Comparison of ENCODE assay signal across 1 cellular context in the genomic region with DNA sequence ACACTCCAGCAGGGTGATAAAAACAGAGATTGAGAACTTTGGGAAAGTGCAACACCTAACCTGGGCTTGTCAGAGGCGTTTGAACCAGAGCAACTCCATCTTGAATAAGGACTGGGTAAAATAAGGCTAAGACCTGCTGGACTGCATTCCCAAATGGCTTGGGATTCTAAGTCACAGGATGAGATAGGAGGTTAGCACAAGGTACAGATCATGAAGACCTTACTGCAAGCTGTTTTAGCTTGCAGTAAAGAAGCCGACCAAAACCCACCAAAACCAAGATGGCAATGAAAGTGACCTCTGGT.
TF ChIP-seq lines count a peak whose summit lies in the region.

No MANE protein-coding gene starts in this region.

TF ChIP-seq in HepG2, 621 proteins besides CTCF, POLR2A, EP300 and RAD21:
- no peak for TF ChIP-seq RFX5 (IDR thresholded peaks at IDR 0.05; ENCODE audit: low read depth, low read length)
